Comparison of ENCODE assay signal across 8 cellular contexts in the genomic region with DNA sequence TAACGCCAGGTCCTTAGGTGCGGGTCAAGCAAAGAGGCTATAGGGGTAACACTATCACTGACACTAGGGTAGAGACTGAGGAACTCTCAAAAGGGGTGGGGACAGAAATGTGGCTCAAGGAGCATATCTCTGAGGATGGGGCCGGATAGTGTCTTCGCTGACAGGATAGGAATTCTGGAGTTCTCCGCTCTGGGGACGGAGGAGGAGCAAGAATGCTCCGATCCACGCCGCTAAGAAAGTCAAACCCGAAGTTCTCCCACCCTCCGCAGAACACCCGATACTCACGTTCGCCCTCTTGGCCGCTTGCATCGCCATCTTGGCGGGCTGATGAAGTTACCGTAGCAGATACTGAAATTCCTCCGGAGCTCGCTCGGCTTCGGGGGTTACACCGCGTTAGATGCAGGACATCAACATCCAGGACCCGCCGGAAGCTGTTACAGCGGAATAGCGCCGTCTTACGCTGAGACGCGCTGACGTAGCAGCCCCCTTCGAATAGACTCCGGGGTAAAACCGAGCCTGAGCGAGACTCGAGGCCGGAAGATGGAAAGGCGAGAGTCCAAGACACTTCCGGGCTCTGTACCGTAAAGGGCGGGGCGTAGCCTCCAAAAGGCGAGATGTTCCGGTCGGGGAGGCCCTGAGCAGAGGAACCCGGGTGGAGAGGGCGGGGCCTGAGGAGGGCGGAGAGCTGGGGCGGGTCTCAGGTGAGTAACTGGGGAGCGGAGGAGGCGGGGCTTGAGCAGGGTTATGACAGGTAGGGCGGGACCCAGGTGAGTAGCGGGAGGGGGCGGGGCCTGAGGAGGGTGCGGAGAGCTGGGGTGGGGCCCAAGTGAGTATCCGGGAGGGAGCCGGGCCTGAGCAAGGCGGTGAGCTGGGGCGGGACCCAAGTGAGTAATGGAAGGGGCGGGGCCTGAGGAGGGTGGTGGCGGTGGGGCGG. TPM values are rescaled to one million over a fixed set of nuclear protein-coding genes. Genes with fewer than 3 reads are reported as not detected.
DNase-seq lines count a peak whose midpoint lies in the region; ATAC-seq lines count a peak whose summit lies in the region.

A gene with protein sequence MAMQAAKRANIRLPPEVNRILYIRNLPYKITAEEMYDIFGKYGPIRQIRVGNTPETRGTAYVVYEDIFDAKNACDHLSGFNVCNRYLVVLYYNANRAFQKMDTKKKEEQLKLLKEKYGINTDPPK (minus strand): TSS at position 412 of the 934 bp plus-strand sequence. CDS start 97 bp downstream, at position 315.

- peak within 1 kb of the TSS; percentile 81 to 94 (median 91) for H3K9ac ChIP-seq in BLaER1 treated with 17β-estradiol and CSF1 and Interleukin-3, amounts not matched to agents 10 nM and 100 nM

- intact Hi-C loops in left colon (cut with DNase I, micrococcal nuclease) = no loop called here

- peaks cover 31 to 57% (median 43%) of the 10 kb centered on the region in 11 experiments for H3K36me3 ChIP-seq in BLaER1 treated with 17β-estradiol and CSF1 and Interleukin-3, amounts not matched to agents 10 nM and 100 nM

- H3K4me1 ChIP-seq in BLaER1 treated with 17β-estradiol and CSF1 and Interleukin-3, amounts not matched to agents 10 nM and 100 nM = peaks cover 24 to 43% (median 29%) of the 10 kb centered on the region in 10 experiments

- H3K4me2 ChIP-seq in BLaER1 treated with 17β-estradiol and CSF1 and Interleukin-3, amounts not matched to agents 10 nM and 100 nM = peak within 1 kb of the TSS; percentile 90 to 98 (median 94)

- peak within 1 kb of the TSS; percentile 73 to 100 (median 87) for H3K4me3 ChIP-seq in BLaER1 treated with 17β-estradiol and CSF1 and Interleukin-3, amounts not matched to agents 10 nM and 100 nM

- H4K20me1 ChIP-seq in BLaER1 treated with 17β-estradiol and CSF1 and Interleukin-3, amounts not matched to agents 10 nM and 100 nM = peaks cover 0 to 59% (median 17%) of the 10 kb centered on the region in 11 experiments; a peak in 15 of 22 replicates

- DNase-seq in NCI-H748 (lab: John Stamatoyannopoulos, UW; ENCODE audit: unreplicated experiment) = peak; percentile 100
- DNase-seq in activated CD4-positive, alpha-beta T cell treated with anti-CD3 and anti-CD28 coated beads, Interleukin-2, amount 50 U/mL, for 1 hour = peak; percentile 100
- peak; percentile 35 for DNase-seq in cortex of kidney (lab: John Stamatoyannopoulos, UW)
- peak; percentile 100 for DNase-seq in left colon
- DNase-seq in stimulated activated CD4-positive, alpha-beta T cell treated with anti-CD3 and anti-CD28 coated beads, Interleukin-1b, Interleukin-23, amount 100 ng/mL, for 48 hours = peak; percentile 100

- ATAC-seq in GM19351 (IDR thresholded peaks at IDR 0.05; ENCODE audit: unreplicated experiment) = peak; percentile 94
- ATAC-seq in HG03521 (IDR thresholded peaks at IDR 0.05; ENCODE audit: unreplicated experiment) = peak; percentile 93
- ATAC-seq in left colon = peak; percentile 81

- H3K27me3 ChIP-seq in BLaER1 treated with 17β-estradiol and CSF1 and Interleukin-3, amounts not matched to agents 10 nM and 100 nM = no peaks in the 10 kb centered on the region

- peak within 1 kb of the TSS; percentile 71 to 91 (median 83) for H3K27ac ChIP-seq in BLaER1 treated with 17β-estradiol and CSF1 and Interleukin-3, amounts not matched to agents 10 nM and 100 nM

- H3K9me3 ChIP-seq in BLaER1 treated with 17β-estradiol and CSF1 and Interleukin-3, amounts not matched to agents 10 nM and 100 nM (replicated peaks in 1 of 11) = no peaks in the 10 kb centered on the region

RNA-seq across cellular contexts. Expression of the gene that starts here (rescaled TPM):
- total RNA-seq in left colon = 10 to 100 TPM; 85.0 to 85.3 TPM

Comparison
In these comparisons a context has a peak if more than half of its experiments do, and no peak if none do; other contexts are left out.
1. Peak in every context shown above with its lines: DNase-seq, ATAC-seq, H3K4me3 ChIP-seq and H3K27ac ChIP-seq.
2. DNase-seq: peak in every context shown above with its lines; median percentile 100 in NCI-H748; 100 in activated CD4-positive, alpha-beta T cell treated with anti-CD3 and anti-CD28 coated beads, Interleukin-2, amount 50 U/mL, for 1 hour; 100 in left colon; 100 in stimulated activated CD4-positive, alpha-beta T cell treated with anti-CD3 and anti-CD28 coated beads, Interleukin-1b, Interleukin-23, amount 100 ng/mL, for 48 hours; 35 in cortex of kidney.